Comparison of ENCODE assay signal across 24 cellular contexts in genomic region chr20:23607497-23608245, GRCh38. TPM values are rescaled to one million over a fixed set of nuclear protein-coding genes. Genes with fewer than 3 reads are reported as not detected.
DNase-seq lines count a peak whose midpoint lies in the region; ATAC-seq, FAIRE-seq and TF ChIP-seq lines count a peak whose summit lies in the region.
"Had no signal": no experiment of that assay in that cellular context is flagged by ENCODE, and none has a peak within 500 bp of the region (broad histone marks: within the 10 kb centered on the region; RNA-seq: fewer than 3 reads in every experiment).

No MANE protein-coding gene starts in this region.

- CTCF ChIA-PET in HepG2 (lab: Yijun Ruan, JAX; ENCODE audit: low intra/inter-chr PET ratio, low total read pairs), result interaction anchor here (1.4 to 3.7 kb wide), 3 partner anchors 32 to 166 kb away, joined by 4 to 71 read pairs (median 10); no protein-coding TSS in a partner anchor

- H3K36me3 ChIP-seq in HepG2 (replicated peaks in 1 of 2; ENCODE audit: control insufficient read depth in 1 of 2, insufficient read depth in 2 of 2, low read length in 2 of 2) (no peaks in the 10 kb centered on the region), right lobe of liver (no peaks in the 10 kb centered on the region), colonic mucosa (no peaks in the 10 kb centered on the region), thymus (ENCODE audit: control insufficient read depth, insufficient read depth) (no peaks in the 10 kb centered on the region), MG63 (no peaks in the 10 kb centered on the region)

- DNase-seq in HepG2 (ENCODE audit: low spot score), result no peak
- no peak for DNase-seq in right lobe of liver
- DNase-seq in colonic mucosa, result peak; percentile 14
- peak; percentile 53 for DNase-seq in islet precursor cell
- no peak for DNase-seq in MG63
- DNase-seq in NCI-H2029 (lab: John Stamatoyannopoulos, UW), result no peak
- no peak for DNase-seq in AML-193 (lab: John Stamatoyannopoulos, UW)
- DNase-seq: 8988T; CD4-positive, CD25-positive, alpha-beta regulatory T cell; CD8-positive, alpha-beta memory T cell; COR-L47; DMS 273 treated with DMSO at 0.1 percent for 48 hours; DMS53; HCEC 1CT; KG1 had no signal

- TF ChIP-seq CTCF in HepG2 (CRISPR knock-in tag; IDR thresholded peaks at IDR 0.05) (no peak), right lobe of liver (IDR thresholded peaks at IDR 0.05) (no peak), colonic mucosa (IDR thresholded peaks at IDR 0.05) (no peak)

- in situ Hi-C loops in HepG2 (cut with HindIII; ENCODE audit: extremely low pct_ligation_motif_present, low pct_unique_long_range_greater_than_20kb), result loop anchor here (5.0 kb wide), 1 partner anchor 165 kb away; no protein-coding TSS in a partner anchor

- TF ChIP-seq POLR2A in HepG2 (IDR thresholded peaks at IDR 0.05; ENCODE audit: insufficient read depth in 1 of 2, low read depth in 2 of 2, low read length in 2 of 2), result no peak
- TF ChIP-seq POLR2A in right lobe of liver (IDR thresholded peaks at IDR 0.05), result no peak

- H3K4me1 ChIP-seq in HepG2 (ENCODE audit: insufficient read depth, low read length), result peaks cover 29% of the 10 kb centered on the region
- no peaks in the 10 kb centered on the region for H3K4me1 ChIP-seq in right lobe of liver
- H3K4me1 ChIP-seq in colonic mucosa, result no peaks in the 10 kb centered on the region
- peaks cover 2% of the 10 kb centered on the region for H3K4me1 ChIP-seq in thymus (ENCODE audit: control insufficient read depth, insufficient read depth, low read length)

- H3K4me3 ChIP-seq in HepG2 (replicated peaks in 1 of 3; ENCODE audit: insufficient read depth in 1 of 3, low read depth in 2 of 3, low read length in 3 of 3), result no peak overlapping the region
- H3K4me3 ChIP-seq in right lobe of liver, result no peak overlapping the region
- no peak overlapping the region for H3K4me3 ChIP-seq in colonic mucosa
- H3K4me3 ChIP-seq in thymus (ENCODE audit: low read length), result no peak overlapping the region
- no peak overlapping the region for H3K4me3 ChIP-seq in MG63

- no peaks in the 10 kb centered on the region for H3K9me3 ChIP-seq in HepG2 (ENCODE audit: low read length)
- H3K9me3 ChIP-seq in right lobe of liver, result no peaks in the 10 kb centered on the region
- H3K9me3 ChIP-seq in colonic mucosa, result no peaks in the 10 kb centered on the region
- H3K9me3 ChIP-seq in thymus (ENCODE audit: control insufficient read depth), result no peaks in the 10 kb centered on the region
- no peaks in the 10 kb centered on the region for H3K9me3 ChIP-seq in MG63

- POLR2A ChIA-PET in HepG2 (lab: Yijun Ruan, JAX), result interaction anchor here (0.9 to 4.0 kb wide), 11 partner anchors 12 to 166 kb away, joined by 3 to 22 read pairs (median 5); partner anchors contain the start of gene CST3

- ATAC-seq in HepG2, result peak; percentile 21
- no peak for ATAC-seq in right lobe of liver

- H3K27ac ChIP-seq in HepG2 (ENCODE audit: extremely low read length, insufficient read depth, low read length) (no peak overlapping the region), right lobe of liver (no peak overlapping the region), colonic mucosa (no peak overlapping the region), thymus (ENCODE audit: low read depth) (peak overlapping the region; percentile 66)

- BruUV-seq in HepG2 (replicated peaks; lab: Mats Ljungman, UMichigan), result no TSS peak

- no peak for TF ChIP-seq EP300 in HepG2 (IDR thresholded peaks at IDR 0.05; ENCODE audit: low read depth in 2 of 2, low read length in 2 of 2)
- no peak for TF ChIP-seq EP300 in HepG2 (CRISPR knock-in tag; IDR thresholded peaks at IDR 0.05; ENCODE audit: borderline replicate concordance)

- peak overlapping the region; percentile 67; the same call in 1 of the 2 replicates for H3K4me2 ChIP-seq in HepG2 (ENCODE audit: low read depth, low read length)

- no peak overlapping the region for H2AFZ ChIP-seq in HepG2 (ENCODE audit: low read length)

- 81% methylated on average over 13 of the region's 14 CpGs for WGBS in HepG2 (ENCODE audit: low lambda C conversion rate)
- WGBS in right lobe of liver (ENCODE audit: insufficient coverage, low coverage, low lambda C conversion rate, missing lambda C conversion rate), result 90% methylated on average over 2 of the region's 14 CpGs
- WGBS in thymus, result 96% methylated on average over 14 of the region's 14 CpGs

- H3K9ac ChIP-seq in HepG2 (ENCODE audit: insufficient read depth, low read depth, low read length) (peak overlapping the region; percentile 59; the same call in 1 of the 2 replicates), colonic mucosa (ENCODE audit: low read depth in 2 of 2, low read length in 2 of 2) (no peak overlapping the region)

- TF ChIP-seq RAD21 in HepG2 (CRISPR knock-in tag; IDR thresholded peaks at IDR 0.05), result no peak

- no peaks in the 10 kb centered on the region for H4K20me1 ChIP-seq in HepG2 (ENCODE audit: insufficient read depth, low read length)

- no peak for FAIRE-seq in HepG2 (lab: Jason Lieb, UNC)
- FAIRE-seq: G401.6, GM12891, GM19239, H54, HTR-8/SVneo had no signal

- H3K79me2 ChIP-seq in HepG2 (ENCODE audit: insufficient read depth, low read length), result no peaks in the 10 kb centered on the region

- intact Hi-C loops in HepG2 (cut with micrococcal nuclease; ENCODE audit: unreplicated experiment), result loop anchor here (2.0 to 5.0 kb wide), 3 partner anchors 61 to 245 kb away; partner anchors contain the start of gene GZF1
- intact Hi-C loops in right lobe of liver (cut with DNase I), result loop anchor here (10.0 kb wide), 2 partner anchors 163 to 263 kb away; no protein-coding TSS in a partner anchor
- intact Hi-C loops in colonic mucosa (cut with DNase I), result loop anchor here (5.0 kb wide), 1 partner anchor 165 kb away; no protein-coding TSS in a partner anchor

- peaks cover 2 to 23% of the 10 kb centered on the region in 2 experiments; a peak in 4 of 5 replicates for H3K27me3 ChIP-seq in HepG2 (ENCODE audit: control insufficient read depth in 1 of 2, insufficient read depth in 2 of 2, low read length in 2 of 2)
- no peaks in the 10 kb centered on the region for H3K27me3 ChIP-seq in right lobe of liver
- no peaks in the 10 kb centered on the region for H3K27me3 ChIP-seq in colonic mucosa
- no peaks in the 10 kb centered on the region for H3K27me3 ChIP-seq in thymus (ENCODE audit: control insufficient read depth, insufficient read depth)
- H3K27me3 ChIP-seq in MG63, result no peaks in the 10 kb centered on the region

RNA-seq across cellular contexts. Expression of gene CST9, which starts 2.0 kb away (rescaled TPM):
- total RNA-seq in HepG2 (2016; rRNA removed; fragmentation: Illumina TruSeq; extraction: Trizol) (0.07 TPM in 1 of 2 replicates, not detected in the other), right lobe of liver (not detected), colonic mucosa (not detected)
- total RNA-seq in HepG2 (2016; cell fraction: cytosol; rRNA removed; fragmentation: Illumina TruSeq; extraction: Trizol; ENCODE audit: low read depth), result not detected in 2 replicates
- not detected in 2 replicates for total RNA-seq in HepG2 (2016; cell fraction: insoluble cytoplasmic fraction; rRNA removed; fragmentation: Illumina TruSeq; extraction: Trizol)
- not detected in 2 replicates for total RNA-seq in HepG2 (2016; cell fraction: membrane; rRNA removed; fragmentation: Illumina TruSeq; extraction: Trizol)
- not detected in 2 replicates for total RNA-seq in HepG2 (2016; cell fraction: nucleus; rRNA removed; fragmentation: Illumina TruSeq; extraction: Trizol)
- polyA plus RNA-seq in HepG2 (2011; rRNA removed) (not detected in 2 replicates), thymus (0.02 TPM)
- polyA plus RNA-seq in HepG2 (2011; cell fraction: cytosol; rRNA removed), result not detected in 2 replicates
- not detected in 2 replicates for polyA plus RNA-seq in HepG2 (2011; cell fraction: nucleus; rRNA removed)
- polyA plus RNA-seq in HepG2 (2012), result not detected in 2 replicates
- not detected in 2 replicates for polyA plus RNA-seq in HepG2 (2016; cell fraction: cytosol; fragmentation: Illumina TruSeq; extraction: Trizol; ENCODE audit: low read depth)
- polyA plus RNA-seq in HepG2 (2016; cell fraction: insoluble cytoplasmic fraction; fragmentation: Illumina TruSeq; extraction: Trizol; ENCODE audit: low read depth), result not detected in 2 replicates
- not detected in 2 replicates for polyA plus RNA-seq in HepG2 (2016; cell fraction: membrane; fragmentation: Illumina TruSeq; extraction: Trizol; ENCODE audit: low read depth)
- not detected in 2 replicates for polyA plus RNA-seq in HepG2 (2016; cell fraction: nucleus; fragmentation: Illumina TruSeq; extraction: Trizol; ENCODE audit: insufficient read depth, low read depth)
- not detected in 2 replicates for polyA minus RNA-seq in HepG2 (2011; rRNA and poly(A)+ RNA removed; ENCODE audit: low replicate concordance)
- polyA minus RNA-seq in HepG2 (2011; cell fraction: cytosol; rRNA and poly(A)+ RNA removed), result not detected in 2 replicates
- 0.25 TPM in 1 of 2 replicates, not detected in the other for polyA minus RNA-seq in HepG2 (2011; cell fraction: nucleus; rRNA and poly(A)+ RNA removed)
- total RNA-seq in MG63 (2014; rRNA removed; shearing (Covaris generic); ENCODE audit: low replicate concordance), result not detected in 2 replicates
- total RNA-seq: A673; CD4-positive, CD25-positive, alpha-beta regulatory T cell; CD8-positive, alpha-beta memory T cell had no signal
- polyA plus RNA-seq: AG04450; BJ; CD4-positive, CD25-positive, alpha-beta regulatory T cell; CD8-positive, alpha-beta memory T cell had no signal

RNA-seq across cellular contexts. Expression of gene CST3, which starts 30.1 kb away (rescaled TPM):
- total RNA-seq in HepG2 (2016; rRNA removed; fragmentation: Illumina TruSeq; extraction: Trizol) (300 and 690 TPM in 2 replicates), right lobe of liver (1,000 to 10,000 TPM in 1 of 6 experiments, 100 to 1,000 TPM in 5; 504 to 1,394 (median 638) TPM), colonic mucosa (100 to 1,000 TPM; 606 to 666 TPM)
- 306 and 400 TPM in 2 replicates for total RNA-seq in HepG2 (2016; cell fraction: cytosol; rRNA removed; fragmentation: Illumina TruSeq; extraction: Trizol; ENCODE audit: low read depth)
- 277 and 657 TPM in 2 replicates for total RNA-seq in HepG2 (2016; cell fraction: insoluble cytoplasmic fraction; rRNA removed; fragmentation: Illumina TruSeq; extraction: Trizol)
- 267 and 341 TPM in 2 replicates for total RNA-seq in HepG2 (2016; cell fraction: membrane; rRNA removed; fragmentation: Illumina TruSeq; extraction: Trizol)
- total RNA-seq in HepG2 (2016; cell fraction: nucleus; rRNA removed; fragmentation: Illumina TruSeq; extraction: Trizol), result 478 and 575 TPM in 2 replicates
- polyA plus RNA-seq in HepG2 (2011; rRNA removed) (1,005 and 1,077 TPM in 2 replicates), thymus (465 TPM)
- polyA plus RNA-seq in HepG2 (2011; cell fraction: cytosol; rRNA removed), result 827 and 1,616 TPM in 2 replicates
- polyA plus RNA-seq in HepG2 (2011; cell fraction: nucleus; rRNA removed), result 530 and 563 TPM in 2 replicates
- polyA plus RNA-seq in HepG2 (2012), result 560 and 584 TPM in 2 replicates
- polyA plus RNA-seq in HepG2 (2016; cell fraction: cytosol; fragmentation: Illumina TruSeq; extraction: Trizol; ENCODE audit: low read depth), result 569 and 650 TPM in 2 replicates
- 435 and 510 TPM in 2 replicates for polyA plus RNA-seq in HepG2 (2016; cell fraction: insoluble cytoplasmic fraction; fragmentation: Illumina TruSeq; extraction: Trizol; ENCODE audit: low read depth)
- 388 and 429 TPM in 2 replicates for polyA plus RNA-seq in HepG2 (2016; cell fraction: membrane; fragmentation: Illumina TruSeq; extraction: Trizol; ENCODE audit: low read depth)
- polyA plus RNA-seq in HepG2 (2016; cell fraction: nucleus; fragmentation: Illumina TruSeq; extraction: Trizol; ENCODE audit: insufficient read depth, low read depth), result 1,429 and 1,592 TPM in 2 replicates
- polyA minus RNA-seq in HepG2 (2011; rRNA and poly(A)+ RNA removed; ENCODE audit: low replicate concordance), result 60.4 and 1,528 TPM in 2 replicates
- polyA minus RNA-seq in HepG2 (2011; cell fraction: cytosol; rRNA and poly(A)+ RNA removed), result 688 and 730 TPM in 2 replicates
- 130 and 153 TPM in 2 replicates for polyA minus RNA-seq in HepG2 (2011; cell fraction: nucleus; rRNA and poly(A)+ RNA removed)
- 61.5 and 148 TPM in 2 replicates for total RNA-seq in MG63 (2014; rRNA removed; shearing (Covaris generic); ENCODE audit: low replicate concordance)

RNA-seq across cellular contexts. Expression of gene CST9L, which starts 39.4 kb away (rescaled TPM):
- total RNA-seq in HepG2 (2016; rRNA removed; fragmentation: Illumina TruSeq; extraction: Trizol) (0.15 TPM in 1 of 2 replicates, not detected in the other), right lobe of liver (not detected), colonic mucosa (not detected)
- total RNA-seq in HepG2 (2016; cell fraction: cytosol; rRNA removed; fragmentation: Illumina TruSeq; extraction: Trizol; ENCODE audit: low read depth), result not detected in 2 replicates
- not detected in 2 replicates for total RNA-seq in HepG2 (2016; cell fraction: insoluble cytoplasmic fraction; rRNA removed; fragmentation: Illumina TruSeq; extraction: Trizol)
- not detected in 2 replicates for total RNA-seq in HepG2 (2016; cell fraction: membrane; rRNA removed; fragmentation: Illumina TruSeq; extraction: Trizol)
- total RNA-seq in HepG2 (2016; cell fraction: nucleus; rRNA removed; fragmentation: Illumina TruSeq; extraction: Trizol), result not detected in 2 replicates
- polyA plus RNA-seq in HepG2 (2011; rRNA removed) (not detected in 2 replicates), thymus (0.09 TPM)
- polyA plus RNA-seq in HepG2 (2011; cell fraction: cytosol; rRNA removed), result not detected in 2 replicates
- polyA plus RNA-seq in HepG2 (2011; cell fraction: nucleus; rRNA removed), result not detected in 2 replicates
- polyA plus RNA-seq in HepG2 (2012), result not detected in 2 replicates
- not detected in 2 replicates for polyA plus RNA-seq in HepG2 (2016; cell fraction: cytosol; fragmentation: Illumina TruSeq; extraction: Trizol; ENCODE audit: low read depth)
- polyA plus RNA-seq in HepG2 (2016; cell fraction: insoluble cytoplasmic fraction; fragmentation: Illumina TruSeq; extraction: Trizol; ENCODE audit: low read depth), result not detected in 2 replicates
- polyA plus RNA-seq in HepG2 (2016; cell fraction: membrane; fragmentation: Illumina TruSeq; extraction: Trizol; ENCODE audit: low read depth), result not detected in 2 replicates
- polyA plus RNA-seq in HepG2 (2016; cell fraction: nucleus; fragmentation: Illumina TruSeq; extraction: Trizol; ENCODE audit: insufficient read depth, low read depth), result not detected in 2 replicates
- polyA minus RNA-seq in HepG2 (2011; rRNA and poly(A)+ RNA removed; ENCODE audit: low replicate concordance), result not detected in 2 replicates
- polyA minus RNA-seq in HepG2 (2011; cell fraction: cytosol; rRNA and poly(A)+ RNA removed), result not detected in 2 replicates
- not detected in 2 replicates for polyA minus RNA-seq in HepG2 (2011; cell fraction: nucleus; rRNA and poly(A)+ RNA removed)
- total RNA-seq in MG63 (2014; rRNA removed; shearing (Covaris generic); ENCODE audit: low replicate concordance), result not detected in 2 replicates
- total RNA-seq: A673; CD4-positive, CD25-positive, alpha-beta regulatory T cell; CD8-positive, alpha-beta memory T cell had no signal
- polyA plus RNA-seq: AG04450; BJ; CD4-positive, CD25-positive, alpha-beta regulatory T cell; CD8-positive, alpha-beta memory T cell had no signal

Comparison
In these comparisons a context has a peak if more than half of its experiments do, and no peak if none do; other contexts are left out.
1. DNase-seq: peak in colonic mucosa (single experiment) and islet precursor cell (single experiment); none in HepG2 (single experiment), right lobe of liver (0 of 3), MG63 (single experiment), NCI-H2029 (single experiment) and AML-193 (0 of 2).